ENCODE assay signal across 1 cellular context in the genomic region with DNA sequence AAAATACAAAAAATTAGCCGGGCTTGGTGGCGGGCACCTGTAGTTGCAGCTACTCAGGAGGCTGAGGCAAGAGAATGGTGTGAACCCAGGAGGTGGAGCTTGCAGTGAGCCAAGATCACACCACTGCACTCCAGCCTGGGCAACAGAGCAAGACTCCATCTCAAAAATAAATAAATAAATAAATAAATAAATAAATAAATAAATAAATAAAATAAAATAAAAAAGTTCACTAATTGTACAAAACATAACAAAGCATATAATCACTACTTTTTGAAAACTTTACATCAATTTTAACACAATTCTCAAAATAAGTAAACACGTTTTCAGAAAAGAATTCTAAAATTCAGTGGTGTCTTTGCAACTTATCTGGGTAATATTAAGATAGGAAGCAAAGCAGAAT.
TF ChIP-seq lines count a peak whose summit lies in the region.

No MANE protein-coding gene starts in this region.

TF ChIP-seq in HEK293, 187 proteins besides CTCF, POLR2A, EP300 and RAD21 (continued from another document):
- TF ChIP-seq, protein P1, sequence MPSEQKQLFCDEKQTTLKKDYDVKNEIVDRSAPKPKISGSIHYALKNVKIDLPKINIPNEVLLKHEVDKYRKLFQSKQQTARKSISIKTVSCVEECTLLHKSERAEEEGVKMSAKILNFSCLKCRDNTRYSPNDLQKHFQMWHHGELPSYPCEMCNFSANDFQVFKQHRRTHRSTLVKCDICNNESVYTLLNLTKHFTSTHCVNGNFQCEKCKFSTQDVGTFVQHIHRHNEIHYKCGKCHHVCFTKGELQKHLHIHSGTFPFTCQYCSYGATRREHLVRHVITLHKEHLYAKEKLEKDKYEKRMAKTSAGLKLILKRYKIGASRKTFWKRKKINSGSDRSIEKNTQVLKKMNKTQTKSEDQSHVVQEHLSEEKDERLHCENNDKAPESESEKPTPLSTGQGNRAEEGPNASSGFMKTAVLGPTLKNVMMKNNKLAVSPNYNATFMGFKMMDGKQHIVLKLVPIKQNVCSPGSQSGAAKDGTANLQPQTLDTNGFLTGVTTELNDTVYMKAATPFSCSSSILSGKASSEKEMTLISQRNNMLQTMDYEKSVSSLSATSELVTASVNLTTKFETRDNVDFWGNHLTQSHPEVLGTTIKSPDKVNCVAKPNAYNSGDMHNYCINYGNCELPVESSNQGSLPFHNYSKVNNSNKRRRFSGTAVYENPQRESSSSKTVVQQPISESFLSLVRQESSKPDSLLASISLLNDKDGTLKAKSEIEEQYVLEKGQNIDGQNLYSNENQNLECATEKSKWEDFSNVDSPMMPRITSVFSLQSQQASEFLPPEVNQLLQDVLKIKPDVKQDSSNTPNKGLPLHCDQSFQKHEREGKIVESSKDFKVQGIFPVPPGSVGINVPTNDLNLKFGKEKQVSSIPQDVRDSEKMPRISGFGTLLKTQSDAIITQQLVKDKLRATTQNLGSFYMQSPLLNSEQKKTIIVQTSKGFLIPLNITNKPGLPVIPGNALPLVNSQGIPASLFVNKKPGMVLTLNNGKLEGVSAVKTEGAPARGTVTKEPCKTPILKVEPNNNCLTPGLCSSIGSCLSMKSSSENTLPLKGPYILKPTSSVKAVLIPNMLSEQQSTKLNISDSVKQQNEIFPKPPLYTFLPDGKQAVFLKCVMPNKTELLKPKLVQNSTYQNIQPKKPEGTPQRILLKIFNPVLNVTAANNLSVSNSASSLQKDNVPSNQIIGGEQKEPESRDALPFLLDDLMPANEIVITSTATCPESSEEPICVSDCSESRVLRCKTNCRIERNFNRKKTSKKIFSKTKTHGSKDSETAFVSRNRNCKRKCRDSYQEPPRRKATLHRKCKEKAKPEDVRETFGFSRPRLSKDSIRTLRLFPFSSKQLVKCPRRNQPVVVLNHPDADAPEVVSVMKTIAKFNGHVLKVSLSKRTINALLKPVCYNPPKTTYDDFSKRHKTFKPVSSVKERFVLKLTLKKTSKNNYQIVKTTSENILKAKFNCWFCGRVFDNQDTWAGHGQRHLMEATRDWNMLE (tag by site-specific recombination; conservative IDR thresholded peaks at IDR 0.05; ENCODE audit: low read depth): peak; percentile 93
- TF ChIP-seq ZNF138 (tag by site-specific recombination; IDR thresholded peaks at IDR 0.05; ENCODE audit: borderline replicate concordance): peak; percentile 54; the same call in 1 of the 2 replicates
- peak; percentile 58 for TF ChIP-seq ZNF510 (tag by site-specific recombination; IDR thresholded peaks at IDR 0.05; ENCODE audit: insufficient replicate concordance)
- peak; percentile 95 for TF ChIP-seq ZNF555 (tag by site-specific recombination; conservative IDR thresholded peaks at IDR 0.05)
- TF ChIP-seq ZNF558 (tag by site-specific recombination; IDR thresholded peaks at IDR 0.05): peak; percentile 71; the same call in 1 of the 2 replicates
- peak; percentile 34; the same call in 1 of the 2 replicates for TF ChIP-seq ZNF341 (tag by site-specific recombination; IDR thresholded peaks at IDR 0.05; ENCODE audit: low read depth)
- peak; percentile 63; the same call in 1 of the 2 replicates for TF ChIP-seq ZNF292 (tag by site-specific recombination; IDR thresholded peaks at IDR 0.05; ENCODE audit: borderline replicate concordance, low read depth)
- peak; percentile 41 for TF ChIP-seq ZNF654 (tag by site-specific recombination; IDR thresholded peaks at IDR 0.05; ENCODE audit: low read depth)
- TF ChIP-seq ZNF354C (tag by site-specific recombination; IDR thresholded peaks at IDR 0.05; ENCODE audit: borderline replicate concordance, low read depth): 0 out of 2 replicates have a peak, but pooled peaks have one; percentile 42
- peak; percentile 32; the same call in 1 of the 2 replicates for TF ChIP-seq ZNF791 (tag by site-specific recombination; IDR thresholded peaks at IDR 0.05)
- TF ChIP-seq ZNF580 (tag by site-specific recombination; IDR thresholded peaks at IDR 0.05): peak; percentile 54; the same call in 1 of the 2 replicates
- peak; percentile 27; the same call in 1 of the 2 replicates for TF ChIP-seq ZNF18 (tag by site-specific recombination; IDR thresholded peaks at IDR 0.05)
- 0 out of 2 replicates have a peak, but pooled peaks have one; percentile 39 for TF ChIP-seq ZNF404 (tag by site-specific recombination; IDR thresholded peaks at IDR 0.05)
- TF ChIP-seq, protein P2, sequence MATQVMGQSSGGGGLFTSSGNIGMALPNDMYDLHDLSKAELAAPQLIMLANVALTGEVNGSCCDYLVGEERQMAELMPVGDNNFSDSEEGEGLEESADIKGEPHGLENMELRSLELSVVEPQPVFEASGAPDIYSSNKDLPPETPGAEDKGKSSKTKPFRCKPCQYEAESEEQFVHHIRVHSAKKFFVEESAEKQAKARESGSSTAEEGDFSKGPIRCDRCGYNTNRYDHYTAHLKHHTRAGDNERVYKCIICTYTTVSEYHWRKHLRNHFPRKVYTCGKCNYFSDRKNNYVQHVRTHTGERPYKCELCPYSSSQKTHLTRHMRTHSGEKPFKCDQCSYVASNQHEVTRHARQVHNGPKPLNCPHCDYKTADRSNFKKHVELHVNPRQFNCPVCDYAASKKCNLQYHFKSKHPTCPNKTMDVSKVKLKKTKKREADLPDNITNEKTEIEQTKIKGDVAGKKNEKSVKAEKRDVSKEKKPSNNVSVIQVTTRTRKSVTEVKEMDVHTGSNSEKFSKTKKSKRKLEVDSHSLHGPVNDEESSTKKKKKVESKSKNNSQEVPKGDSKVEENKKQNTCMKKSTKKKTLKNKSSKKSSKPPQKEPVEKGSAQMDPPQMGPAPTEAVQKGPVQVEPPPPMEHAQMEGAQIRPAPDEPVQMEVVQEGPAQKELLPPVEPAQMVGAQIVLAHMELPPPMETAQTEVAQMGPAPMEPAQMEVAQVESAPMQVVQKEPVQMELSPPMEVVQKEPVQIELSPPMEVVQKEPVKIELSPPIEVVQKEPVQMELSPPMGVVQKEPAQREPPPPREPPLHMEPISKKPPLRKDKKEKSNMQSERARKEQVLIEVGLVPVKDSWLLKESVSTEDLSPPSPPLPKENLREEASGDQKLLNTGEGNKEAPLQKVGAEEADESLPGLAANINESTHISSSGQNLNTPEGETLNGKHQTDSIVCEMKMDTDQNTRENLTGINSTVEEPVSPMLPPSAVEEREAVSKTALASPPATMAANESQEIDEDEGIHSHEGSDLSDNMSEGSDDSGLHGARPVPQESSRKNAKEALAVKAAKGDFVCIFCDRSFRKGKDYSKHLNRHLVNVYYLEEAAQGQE (tag by site-specific recombination; IDR thresholded peaks at IDR 0.05): peak; percentile 70; the same call in 1 of the 2 replicates
- TF ChIP-seq ZNF394 (tag by site-specific recombination; IDR thresholded peaks at IDR 0.05; ENCODE audit: borderline replicate concordance): peak; percentile 95
- TF ChIP-seq ZNF19 (tag by site-specific recombination; IDR thresholded peaks at IDR 0.05; ENCODE audit: low read depth): 0 out of 2 replicates have a peak, but pooled peaks have one; percentile 53
- peak; percentile 51; the same call in 1 of the 2 replicates for TF ChIP-seq ZNF121 (tag by site-specific recombination; IDR thresholded peaks at IDR 0.05)
- TF ChIP-seq, protein P3, sequence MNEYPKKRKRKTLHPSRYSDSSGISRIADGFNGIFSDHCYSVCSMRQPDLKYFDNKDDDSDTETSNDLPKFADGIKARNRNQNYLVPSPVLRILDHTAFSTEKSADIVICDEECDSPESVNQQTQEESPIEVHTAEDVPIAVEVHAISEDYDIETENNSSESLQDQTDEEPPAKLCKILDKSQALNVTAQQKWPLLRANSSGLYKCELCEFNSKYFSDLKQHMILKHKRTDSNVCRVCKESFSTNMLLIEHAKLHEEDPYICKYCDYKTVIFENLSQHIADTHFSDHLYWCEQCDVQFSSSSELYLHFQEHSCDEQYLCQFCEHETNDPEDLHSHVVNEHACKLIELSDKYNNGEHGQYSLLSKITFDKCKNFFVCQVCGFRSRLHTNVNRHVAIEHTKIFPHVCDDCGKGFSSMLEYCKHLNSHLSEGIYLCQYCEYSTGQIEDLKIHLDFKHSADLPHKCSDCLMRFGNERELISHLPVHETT (tag by site-specific recombination; IDR thresholded peaks at IDR 0.05): peak; percentile 47; the same call in 1 of the 2 replicates
- TF ChIP-seq ZXDB (tag by site-specific recombination; IDR thresholded peaks at IDR 0.05): peak; percentile 83
- TF ChIP-seq ZNF433 (tag by site-specific recombination; IDR thresholded peaks at IDR 0.05; ENCODE audit: low read depth): peak; percentile 63; the same call in 1 of the 2 replicates
- peak; percentile 75; the same call in 1 of the 2 replicates for TF ChIP-seq ZFP37 (tag by site-specific recombination; IDR thresholded peaks at IDR 0.05)
- TF ChIP-seq ZNF664 (tag by site-specific recombination; IDR thresholded peaks at IDR 0.05): 0 out of 2 replicates have a peak, but pooled peaks have one; percentile 50
- TF ChIP-seq ZNF629 (tag by site-specific recombination; IDR thresholded peaks at IDR 0.05): peak; percentile 61
- TF ChIP-seq, protein P4, sequence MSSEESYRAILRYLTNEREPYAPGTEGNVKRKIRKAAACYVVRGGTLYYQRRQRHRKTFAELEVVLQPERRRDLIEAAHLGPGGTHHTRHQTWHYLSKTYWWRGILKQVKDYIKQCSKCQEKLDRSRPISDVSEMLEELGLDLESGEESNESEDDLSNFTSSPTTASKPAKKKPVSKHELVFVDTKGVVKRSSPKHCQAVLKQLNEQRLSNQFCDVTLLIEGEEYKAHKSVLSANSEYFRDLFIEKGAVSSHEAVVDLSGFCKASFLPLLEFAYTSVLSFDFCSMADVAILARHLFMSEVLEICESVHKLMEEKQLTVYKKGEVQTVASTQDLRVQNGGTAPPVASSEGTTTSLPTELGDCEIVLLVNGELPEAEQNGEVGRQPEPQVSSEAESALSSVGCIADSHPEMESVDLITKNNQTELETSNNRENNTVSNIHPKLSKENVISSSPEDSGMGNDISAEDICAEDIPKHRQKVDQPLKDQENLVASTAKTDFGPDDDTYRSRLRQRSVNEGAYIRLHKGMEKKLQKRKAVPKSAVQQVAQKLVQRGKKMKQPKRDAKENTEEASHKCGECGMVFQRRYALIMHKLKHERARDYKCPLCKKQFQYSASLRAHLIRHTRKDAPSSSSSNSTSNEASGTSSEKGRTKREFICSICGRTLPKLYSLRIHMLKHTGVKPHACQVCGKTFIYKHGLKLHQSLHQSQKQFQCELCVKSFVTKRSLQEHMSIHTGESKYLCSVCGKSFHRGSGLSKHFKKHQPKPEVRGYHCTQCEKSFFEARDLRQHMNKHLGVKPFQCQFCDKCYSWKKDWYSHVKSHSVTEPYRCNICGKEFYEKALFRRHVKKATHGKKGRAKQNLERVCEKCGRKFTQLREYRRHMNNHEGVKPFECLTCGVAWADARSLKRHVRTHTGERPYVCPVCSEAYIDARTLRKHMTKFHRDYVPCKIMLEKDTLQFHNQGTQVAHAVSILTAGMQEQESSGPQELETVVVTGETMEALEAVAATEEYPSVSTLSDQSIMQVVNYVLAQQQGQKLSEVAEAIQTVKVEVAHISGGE (tag by site-specific recombination; conservative IDR thresholded peaks at IDR 0.05; ENCODE audit: low read depth): peak; percentile 85
- peak; percentile 78 for TF ChIP-seq ZNF623 (tag by site-specific recombination; IDR thresholded peaks at IDR 0.05)
- peak; percentile 70; the same call in 1 of the 2 replicates for TF ChIP-seq ZNF202 (tag by site-specific recombination; IDR thresholded peaks at IDR 0.05; ENCODE audit: borderline replicate concordance)
- peak; percentile 31; the same call in 1 of the 2 replicates for TF ChIP-seq ZNF560 (tag by site-specific recombination; IDR thresholded peaks at IDR 0.05; ENCODE audit: borderline replicate concordance)
